In genomic region chrX:132193872-132194574, GRCh38 we compare ENCODE assay signal across 28 cellular contexts.
"Had no signal": no experiment of that assay in that cellular context is flagged by ENCODE, and none has a peak within 500 bp of the region (broad histone marks: within the 10 kb centered on the region; RNA-seq: fewer than 3 reads in every experiment).

No MANE protein-coding gene starts in this region.

- H3K4me1 ChIP-seq: colonic mucosa, esophagus muscularis mucosa, esophagus squamous epithelium, foreskin keratinocyte, gastrocnemius medialis, gastroesophageal sphincter, heart left ventricle, heart right ventricle had no signal

- H3K4me1 Mint-ChIP-seq: endodermal cell had no signal

- H3K9me3 ChIP-seq: colonic mucosa, esophagus muscularis mucosa, esophagus squamous epithelium, gastrocnemius medialis, gastroesophageal sphincter had no signal

- H3K9me3 Mint-ChIP-seq: dendritic cell treated with granulocyte-macrophage colony-stimulating factor and Interleukin-4, amounts not matched to agents 40 ng/mL and 50 ng/mL, for 4 days had no signal

- ATAC-seq: effector memory CD8-positive, alpha-beta T cell; esophagus mucosa; foreskin keratinocyte; gastrocnemius medialis; gastroesophageal sphincter; heart left ventricle; heart right ventricle had no signal

- DNase-seq: colonic mucosa; cortex of kidney; dermis blood vessel endothelial cell; dorsolateral prefrontal cortex; effector CD4-positive, alpha-beta T cell; effector CD8-positive, alpha-beta T cell; effector memory CD4-positive, alpha-beta T cell; effector memory CD8-positive, alpha-beta T cell; endodermal cell; erythroblast; esophagus squamous epithelium; foreskin fibroblast; foreskin keratinocyte; foreskin melanocyte; gastrocnemius medialis; glutamatergic neuron; head of caudate nucleus; heart left ventricle; heart right ventricle had no signal

- H3K4me3 ChIP-seq: colonic mucosa, coronary artery, dorsolateral prefrontal cortex, esophagus muscularis mucosa, esophagus squamous epithelium, gastrocnemius medialis, gastroesophageal sphincter, heart left ventricle, heart right ventricle had no signal

- FAIRE-seq: endometrium, endothelial cell of umbilical vein, frontal cortex had no signal

- H3K36me3 ChIP-seq: colonic mucosa, esophagus muscularis mucosa, esophagus squamous epithelium, gastrocnemius medialis, gastroesophageal sphincter, heart left ventricle, heart right ventricle had no signal

- H3K27ac ChIP-seq: colonic mucosa, coronary artery, dorsolateral prefrontal cortex, epithelial cell of prostate, esophagus muscularis mucosa, esophagus squamous epithelium, foreskin keratinocyte, gastrocnemius medialis, gastroesophageal sphincter, heart left ventricle, heart right ventricle had no signal

- H3K27me3 Mint-ChIP-seq: dendritic cell treated with granulocyte-macrophage colony-stimulating factor and Interleukin-4, amounts not matched to agents 40 ng/mL and 50 ng/mL, for 4 days; effector memory CD8-positive, alpha-beta T cell had no signal

- H3K27ac Mint-ChIP-seq: dendritic cell treated with granulocyte-macrophage colony-stimulating factor and Interleukin-4, amounts not matched to agents 40 ng/mL and 50 ng/mL, for 4 days; endodermal cell had no signal

- H3K4me3 Mint-ChIP-seq: dendritic cell treated with granulocyte-macrophage colony-stimulating factor and Interleukin-4, amounts not matched to agents 40 ng/mL and 50 ng/mL, for 4 days; effector memory CD8-positive, alpha-beta T cell; endodermal cell had no signal
